8 cellular contexts compared by ENCODE assay signal in the genomic region with DNA sequence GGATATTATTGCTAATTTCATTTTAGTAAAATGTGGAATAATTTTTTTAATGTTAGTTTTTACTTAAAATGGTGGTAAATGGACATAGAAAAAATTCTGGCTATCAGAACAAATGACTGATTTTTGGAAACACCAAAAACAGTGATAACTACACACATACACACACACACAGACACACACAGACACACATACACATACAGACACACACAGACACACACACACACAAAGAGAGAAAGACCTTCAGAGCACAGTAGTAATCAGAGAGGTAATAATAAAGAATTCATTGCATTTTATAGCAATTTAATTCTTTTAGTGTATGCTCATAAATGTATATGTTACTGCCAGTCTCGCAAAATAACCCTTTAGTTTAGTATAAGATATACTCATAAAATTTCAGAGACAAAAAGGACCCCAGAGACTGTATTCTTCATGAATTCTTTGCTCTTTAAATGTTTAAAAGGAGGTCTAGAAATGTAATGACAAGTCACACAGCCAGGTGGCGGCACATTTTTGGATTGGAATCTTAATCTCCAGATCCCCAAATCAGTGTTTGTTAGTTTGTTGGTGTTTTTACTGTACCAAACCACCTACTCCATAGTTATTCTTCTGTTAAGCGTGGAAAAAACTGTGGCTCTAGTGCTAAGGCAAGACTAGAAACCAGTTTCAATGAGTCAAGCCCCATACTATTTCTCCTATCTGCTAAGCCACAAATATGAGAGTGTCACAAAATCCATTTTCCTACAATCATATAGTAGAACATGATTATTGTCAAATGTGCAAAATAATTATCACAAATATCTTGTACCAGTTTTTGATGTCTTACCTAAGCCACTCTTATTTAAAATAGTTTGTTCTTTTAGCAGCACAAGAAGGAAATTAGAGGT.
DNase-seq lines count a peak whose midpoint lies in the region; ATAC-seq, FAIRE-seq and TF ChIP-seq lines count a peak whose summit lies in the region.

No MANE protein-coding gene starts in this region.

- H3K9me3 ChIP-seq in heart left ventricle = no peaks in the 10 kb centered on the region
- no peaks in the 10 kb centered on the region for H3K9me3 ChIP-seq in GM12878 (replicated peaks; ENCODE audit: control insufficient read depth, insufficient read depth, low read length)

- TF ChIP-seq POLR2A in heart left ventricle (IDR thresholded peaks at IDR 0.05) (no peak), GM12878 (IDR thresholded peaks at IDR 0.05; ENCODE audit: low read depth, low read length) (no peak)

- intact Hi-C loops in heart left ventricle (cut with DNase I) (loop anchor here in 5 of 10 donors (5.0 to 10.0 kb wide), 3 partner anchors 180 to 780 kb away; no protein-coding TSS in a partner anchor), Right ventricle myocardium superior (cut with DNase I) (no loop called here), GM12878 (cut with micrococcal nuclease; ENCODE audit: unreplicated experiment) (loop anchor here (1.0 to 5.0 kb wide), 2 partner anchors 102 to 774 kb away; no protein-coding TSS in a partner anchor)

- SMC1A ChIA-PET in GM12878 (lab: Charles Lee; ENCODE audit: uncharacterized antibody, unreplicated experiment) = interaction anchor here (0.6 to 1.1 kb wide), 7 partner anchors 13 to 774 kb away, joined by 3 to 7 read pairs (median 4); no protein-coding TSS in a partner anchor

- no peak overlapping the region for H3K4me2 ChIP-seq in GM12878 (ENCODE audit: control insufficient read depth, insufficient read depth)

- RAD21 ChIA-PET in GM12878 (lab: Charles Lee; ENCODE audit: unreplicated experiment) = interaction anchor here (0.8 to 1.2 kb wide), 2 partner anchors 12 to 20 kb away, joined by 3 read pairs; no protein-coding TSS in a partner anchor

- TF ChIP-seq RAD21 in GM12878 (IDR thresholded peaks at IDR 0.05; ENCODE audit: insufficient read depth, low read depth, low read length) = peak; percentile 56

- H3K36me3 ChIP-seq in heart left ventricle (no peaks in the 10 kb centered on the region), GM12878 (ENCODE audit: control insufficient read depth in 2 of 2, insufficient read depth in 2 of 2, low read length in 1 of 2) (no peaks in the 10 kb centered on the region)

- BruUV-seq in GM12878 (replicated peaks; lab: Mats Ljungman, UMichigan) = no TSS peak

- no peak overlapping the region for H3K9ac ChIP-seq in GM12878 (ENCODE audit: control insufficient read depth, insufficient read depth, low read length)

- H3K4me1 ChIP-seq in heart left ventricle (peaks cover 0 to 3% (median 0%) of the 10 kb centered on the region in 12 donors), GM12878 (ENCODE audit: control insufficient read depth, insufficient read depth, low read length) (no peaks in the 10 kb centered on the region)

- POLR2A ChIA-PET in GM12878 (lab: Charles Lee) = no interaction called here

- peak in 11 of 12 donors; percentile 22 to 54 (median 38) for TF ChIP-seq CTCF in heart left ventricle (IDR thresholded peaks at IDR 0.05)
- peak; percentile 46 to 55 (median 53); a peak in 5 of 6 replicates for TF ChIP-seq CTCF in GM12878 (IDR thresholded peaks at IDR 0.05 in 2 of 3, conservative IDR thresholded peaks at IDR 0.05 in 1 of 3; ENCODE audit: control insufficient read depth in 2 of 3, extremely low read depth in 1 of 3, insufficient read depth in 1 of 3, low read depth in 3 of 3, low read length in 3 of 3)

- ATAC-seq in heart left ventricle (no peak), Right ventricle myocardium superior (ENCODE audit: poor library complexity) (no peak), GM12878 (peak; percentile 63), HG02588 (IDR thresholded peaks at IDR 0.05; ENCODE audit: unreplicated experiment) (no peak)

- DNase-seq in heart left ventricle (peak in 1 of 5 donors; percentile 9), Right ventricle myocardium superior (no peak), LHCN-M2 (ENCODE audit: low read depth) (peak; percentile 59), GM12878 (ENCODE audit: low read depth, low spot score) (no peak), medulla oblongata (ENCODE audit: extremely low spot score) (peak; percentile 57), NCI-H2171 treated with DMSO at 0.1 percent for 48 hours (lab: John Stamatoyannopoulos, UW) (no peak), NCI-H510A treated with DMSO at 0.1 percent for 48 hours (lab: John Stamatoyannopoulos, UW) (no peak)

- H3K27ac ChIP-seq in heart left ventricle (no peak overlapping the region), GM12878 (ENCODE audit: control insufficient read depth, insufficient read depth) (no peak overlapping the region)

- CTCF ChIA-PET in GM12878 (lab: Yijun Ruan, JAX) = interaction anchor here (0.7 to 1.5 kb wide), 10 partner anchors 11 to 556 kb away, joined by 3 to 5 read pairs (median 4); no protein-coding TSS in a partner anchor

- no peaks in the 10 kb centered on the region for H4K20me1 ChIP-seq in GM12878 (ENCODE audit: control insufficient read depth, insufficient read depth)

- H3K79me2 ChIP-seq in GM12878 (ENCODE audit: control insufficient read depth, insufficient read depth, low read length) = no peaks in the 10 kb centered on the region

- 61 to 75% (median 67%) methylated on average over 3 of the region's 3 CpGs for WGBS in heart left ventricle, 4 donors
- 14% methylated on average over 3 of the region's 3 CpGs for WGBS in GM12878 (ENCODE audit: insufficient coverage, insufficient replicate concordance, low lambda C conversion rate, missing lambda C conversion rate)

- in situ Hi-C loops in GM12878 (cut with MboI) = loop anchor here (25.0 kb wide), 1 partner anchor 563 kb away; a partner anchor contains a TSS

- H2AFZ ChIP-seq in GM12878 (ENCODE audit: control insufficient read depth, low read depth, low read length) = no peak overlapping the region

- H3K27me3 ChIP-seq in heart left ventricle (no peaks in the 10 kb centered on the region), GM12878 (replicated peaks in 1 of 2; ENCODE audit: control insufficient read depth in 2 of 2, insufficient read depth in 2 of 2, low read length in 1 of 2) (no peaks in the 10 kb centered on the region)

- no peak for FAIRE-seq in GM12878 (lab: Jason Lieb, UNC)

- no peak overlapping the region for H3K4me3 ChIP-seq in heart left ventricle
- no peak overlapping the region for H3K4me3 ChIP-seq in GM12878

- TF ChIP-seq EP300 in GM12878 (IDR thresholded peaks at IDR 0.05; ENCODE audit: borderline replicate concordance in 1 of 2, control insufficient read depth in 1 of 2, low read depth in 2 of 2, low read length in 2 of 2) = no peak

TF ChIP-seq in GM12878, 131 proteins besides CTCF, POLR2A, EP300 and RAD21:
- peak; percentile 55; the same call in 1 of the 2 replicates for TF ChIP-seq SMC3 (IDR thresholded peaks at IDR 0.05; ENCODE audit: borderline replicate concordance, low read length)
- TF ChIP-seq FOS (IDR thresholded peaks at IDR 0.05; ENCODE audit: borderline replicate concordance, extremely low read depth, insufficient read length) = no peak
- TF ChIP-seq, protein P1, sequence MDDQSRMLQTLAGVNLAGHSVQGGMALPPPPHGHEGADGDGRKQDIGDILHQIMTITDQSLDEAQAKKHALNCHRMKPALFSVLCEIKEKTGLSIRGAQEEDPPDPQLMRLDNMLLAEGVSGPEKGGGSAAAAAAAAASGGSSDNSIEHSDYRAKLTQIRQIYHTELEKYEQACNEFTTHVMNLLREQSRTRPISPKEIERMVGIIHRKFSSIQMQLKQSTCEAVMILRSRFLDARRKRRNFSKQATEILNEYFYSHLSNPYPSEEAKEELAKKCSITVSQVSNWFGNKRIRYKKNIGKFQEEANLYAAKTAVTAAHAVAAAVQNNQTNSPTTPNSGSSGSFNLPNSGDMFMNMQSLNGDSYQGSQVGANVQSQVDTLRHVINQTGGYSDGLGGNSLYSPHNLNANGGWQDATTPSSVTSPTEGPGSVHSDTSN (IDR thresholded peaks at IDR 0.05; ENCODE audit: insufficient replicate concordance, low read depth, low read length) = no peak
- no peak for TF ChIP-seq SRF (IDR thresholded peaks at IDR 0.05; ENCODE audit: low read depth in 2 of 2, low read length in 2 of 2)

Comparison
In these comparisons a context has a peak if more than half of its experiments do, and no peak if none do; other contexts are left out.
1. DNase-seq: peak in LHCN-M2 (single experiment) and medulla oblongata (single experiment); none in Right ventricle myocardium superior (single experiment), GM12878 (single experiment), NCI-H2171 treated with DMSO at 0.1 percent for 48 hours (single experiment) and NCI-H510A treated with DMSO at 0.1 percent for 48 hours (single experiment).